Comparison of ENCODE assay signal across 1 cellular context in the genomic region with DNA sequence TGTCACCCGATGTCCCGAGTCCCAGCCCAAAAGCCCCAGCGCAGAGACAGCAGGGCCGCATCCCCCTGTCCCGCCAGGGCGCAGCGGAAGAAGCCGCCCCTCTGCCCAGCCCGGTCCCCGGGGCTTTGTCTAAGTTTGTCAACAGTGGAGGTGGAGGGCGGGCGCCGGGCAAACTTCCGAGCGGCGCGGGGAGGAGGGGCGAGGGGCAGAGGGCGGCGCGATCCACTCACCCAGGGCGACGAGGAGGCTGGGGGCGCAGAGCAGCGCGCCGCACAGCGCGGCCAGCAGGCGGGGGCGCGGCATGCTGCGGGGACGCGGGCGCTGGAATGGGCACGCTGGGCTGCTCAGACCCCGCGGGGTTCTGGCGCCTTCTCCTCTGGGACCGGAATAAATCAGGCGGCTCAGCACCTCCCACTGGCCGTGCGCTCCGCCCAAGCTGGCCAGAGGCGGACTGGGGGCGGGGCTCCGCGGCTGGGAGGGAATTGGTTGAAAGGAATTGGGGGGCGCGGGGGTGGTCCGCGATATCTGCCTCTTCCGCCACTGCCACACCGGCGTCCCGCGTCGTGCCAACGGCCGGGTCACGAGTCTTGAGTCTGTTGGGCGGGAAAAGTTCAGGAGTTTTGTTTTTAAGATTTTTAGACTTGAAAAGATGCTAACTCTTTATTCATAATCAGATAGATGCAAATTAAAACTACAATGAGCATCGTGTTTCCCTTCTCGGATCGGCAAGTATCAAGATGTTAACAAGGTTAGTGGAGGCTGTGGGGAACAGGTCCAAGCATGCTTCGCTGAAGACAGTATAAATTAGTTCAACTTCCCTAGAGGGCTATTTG.
TF ChIP-seq lines count a peak whose summit lies in the region.

A gene with protein sequence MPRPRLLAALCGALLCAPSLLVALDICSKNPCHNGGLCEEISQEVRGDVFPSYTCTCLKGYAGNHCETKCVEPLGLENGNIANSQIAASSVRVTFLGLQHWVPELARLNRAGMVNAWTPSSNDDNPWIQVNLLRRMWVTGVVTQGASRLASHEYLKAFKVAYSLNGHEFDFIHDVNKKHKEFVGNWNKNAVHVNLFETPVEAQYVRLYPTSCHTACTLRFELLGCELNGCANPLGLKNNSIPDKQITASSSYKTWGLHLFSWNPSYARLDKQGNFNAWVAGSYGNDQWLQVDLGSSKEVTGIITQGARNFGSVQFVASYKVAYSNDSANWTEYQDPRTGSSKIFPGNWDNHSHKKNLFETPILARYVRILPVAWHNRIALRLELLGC (minus strand): TSS at position 363 of the 833 bp plus-strand sequence. CDS start 60 bp downstream, at position 303.

TF ChIP-seq in WTC11, 78 proteins besides CTCF, POLR2A, EP300 and RAD21 (continued from another document and continues in another):
- TF ChIP-seq, protein P1, sequence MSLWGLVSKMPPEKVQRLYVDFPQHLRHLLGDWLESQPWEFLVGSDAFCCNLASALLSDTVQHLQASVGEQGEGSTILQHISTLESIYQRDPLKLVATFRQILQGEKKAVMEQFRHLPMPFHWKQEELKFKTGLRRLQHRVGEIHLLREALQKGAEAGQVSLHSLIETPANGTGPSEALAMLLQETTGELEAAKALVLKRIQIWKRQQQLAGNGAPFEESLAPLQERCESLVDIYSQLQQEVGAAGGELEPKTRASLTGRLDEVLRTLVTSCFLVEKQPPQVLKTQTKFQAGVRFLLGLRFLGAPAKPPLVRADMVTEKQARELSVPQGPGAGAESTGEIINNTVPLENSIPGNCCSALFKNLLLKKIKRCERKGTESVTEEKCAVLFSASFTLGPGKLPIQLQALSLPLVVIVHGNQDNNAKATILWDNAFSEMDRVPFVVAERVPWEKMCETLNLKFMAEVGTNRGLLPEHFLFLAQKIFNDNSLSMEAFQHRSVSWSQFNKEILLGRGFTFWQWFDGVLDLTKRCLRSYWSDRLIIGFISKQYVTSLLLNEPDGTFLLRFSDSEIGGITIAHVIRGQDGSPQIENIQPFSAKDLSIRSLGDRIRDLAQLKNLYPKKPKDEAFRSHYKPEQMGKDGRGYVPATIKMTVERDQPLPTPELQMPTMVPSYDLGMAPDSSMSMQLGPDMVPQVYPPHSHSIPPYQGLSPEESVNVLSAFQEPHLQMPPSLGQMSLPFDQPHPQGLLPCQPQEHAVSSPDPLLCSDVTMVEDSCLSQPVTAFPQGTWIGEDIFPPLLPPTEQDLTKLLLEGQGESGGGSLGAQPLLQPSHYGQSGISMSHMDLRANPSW (CRISPR knock-in tag; conservative IDR thresholded peaks at IDR 0.05; ENCODE audit: low read depth), result 0 out of 2 replicates have a peak, but pooled peaks have one; percentile 60
- TF ChIP-seq EMX1 (CRISPR knock-in tag; IDR thresholded peaks at IDR 0.05) (no peak), ZNF671 (CRISPR knock-in tag; IDR thresholded peaks at IDR 0.05) (no peak), CREM (CRISPR knock-in tag; IDR thresholded peaks at IDR 0.05) (no peak), NR2C2 (CRISPR knock-in tag; IDR thresholded peaks at IDR 0.05) (no peak), MYBL2 (CRISPR knock-in tag; IDR thresholded peaks at IDR 0.05) (0 out of 2 replicates have a peak, but pooled peaks have one; percentile 14), ZBTB21 (CRISPR knock-in tag; IDR thresholded peaks at IDR 0.05; ENCODE audit: borderline replicate concordance) (peak; percentile 44; the same call in 1 of the 2 replicates), TCF7 (CRISPR knock-in tag; IDR thresholded peaks at IDR 0.05; ENCODE audit: low read depth) (no peak), TEAD1 (CRISPR knock-in tag; IDR thresholded peaks at IDR 0.05) (peak; percentile 75), SP1 (CRISPR knock-in tag; conservative IDR thresholded peaks at IDR 0.05) (peak; percentile 75), ZNF416 (CRISPR knock-in tag; IDR thresholded peaks at IDR 0.05) (0 out of 2 replicates have a peak, but pooled peaks have one; percentile 66), IRF2 (CRISPR knock-in tag; IDR thresholded peaks at IDR 0.05; ENCODE audit: borderline replicate concordance, low read depth) (no peak), SMAD4 (CRISPR knock-in tag; IDR thresholded peaks at IDR 0.05) (0 out of 2 replicates have a peak, but pooled peaks have one; percentile 57), NR3C1 (CRISPR knock-in tag; conservative IDR thresholded peaks at IDR 0.05; ENCODE audit: low read depth) (no peak), TEAD4 (CRISPR knock-in tag; IDR thresholded peaks at IDR 0.05) (no peak), FOXK1 (CRISPR knock-in tag; IDR thresholded peaks at IDR 0.05) (peak; percentile 65), PRRX2 (CRISPR knock-in tag; IDR thresholded peaks at IDR 0.05) (no peak), FOXP1 (CRISPR knock-in tag; IDR thresholded peaks at IDR 0.05; ENCODE audit: borderline replicate concordance) (peak; percentile 44; the same call in 1 of the 2 replicates)
- TF ChIP-seq, protein P2, sequence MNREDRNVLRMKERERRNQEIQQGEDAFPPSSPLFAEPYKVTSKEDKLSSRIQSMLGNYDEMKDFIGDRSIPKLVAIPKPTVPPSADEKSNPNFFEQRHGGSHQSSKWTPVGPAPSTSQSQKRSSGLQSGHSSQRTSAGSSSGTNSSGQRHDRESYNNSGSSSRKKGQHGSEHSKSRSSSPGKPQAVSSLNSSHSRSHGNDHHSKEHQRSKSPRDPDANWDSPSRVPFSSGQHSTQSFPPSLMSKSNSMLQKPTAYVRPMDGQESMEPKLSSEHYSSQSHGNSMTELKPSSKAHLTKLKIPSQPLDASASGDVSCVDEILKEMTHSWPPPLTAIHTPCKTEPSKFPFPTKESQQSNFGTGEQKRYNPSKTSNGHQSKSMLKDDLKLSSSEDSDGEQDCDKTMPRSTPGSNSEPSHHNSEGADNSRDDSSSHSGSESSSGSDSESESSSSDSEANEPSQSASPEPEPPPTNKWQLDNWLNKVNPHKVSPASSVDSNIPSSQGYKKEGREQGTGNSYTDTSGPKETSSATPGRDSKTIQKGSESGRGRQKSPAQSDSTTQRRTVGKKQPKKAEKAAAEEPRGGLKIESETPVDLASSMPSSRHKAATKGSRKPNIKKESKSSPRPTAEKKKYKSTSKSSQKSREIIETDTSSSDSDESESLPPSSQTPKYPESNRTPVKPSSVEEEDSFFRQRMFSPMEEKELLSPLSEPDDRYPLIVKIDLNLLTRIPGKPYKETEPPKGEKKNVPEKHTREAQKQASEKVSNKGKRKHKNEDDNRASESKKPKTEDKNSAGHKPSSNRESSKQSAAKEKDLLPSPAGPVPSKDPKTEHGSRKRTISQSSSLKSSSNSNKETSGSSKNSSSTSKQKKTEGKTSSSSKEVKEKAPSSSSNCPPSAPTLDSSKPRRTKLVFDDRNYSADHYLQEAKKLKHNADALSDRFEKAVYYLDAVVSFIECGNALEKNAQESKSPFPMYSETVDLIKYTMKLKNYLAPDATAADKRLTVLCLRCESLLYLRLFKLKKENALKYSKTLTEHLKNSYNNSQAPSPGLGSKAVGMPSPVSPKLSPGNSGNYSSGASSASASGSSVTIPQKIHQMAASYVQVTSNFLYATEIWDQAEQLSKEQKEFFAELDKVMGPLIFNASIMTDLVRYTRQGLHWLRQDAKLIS (CRISPR knock-in tag; IDR thresholded peaks at IDR 0.05; ENCODE audit: borderline replicate concordance), result peak; percentile 68; the same call in 1 of the 2 replicates
- TF ChIP-seq, protein P3, sequence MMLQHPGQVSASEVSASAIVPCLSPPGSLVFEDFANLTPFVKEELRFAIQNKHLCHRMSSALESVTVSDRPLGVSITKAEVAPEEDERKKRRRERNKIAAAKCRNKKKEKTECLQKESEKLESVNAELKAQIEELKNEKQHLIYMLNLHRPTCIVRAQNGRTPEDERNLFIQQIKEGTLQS (CRISPR knock-in tag; conservative IDR thresholded peaks at IDR 0.05), result no peak
- TF ChIP-seq, protein P4, sequence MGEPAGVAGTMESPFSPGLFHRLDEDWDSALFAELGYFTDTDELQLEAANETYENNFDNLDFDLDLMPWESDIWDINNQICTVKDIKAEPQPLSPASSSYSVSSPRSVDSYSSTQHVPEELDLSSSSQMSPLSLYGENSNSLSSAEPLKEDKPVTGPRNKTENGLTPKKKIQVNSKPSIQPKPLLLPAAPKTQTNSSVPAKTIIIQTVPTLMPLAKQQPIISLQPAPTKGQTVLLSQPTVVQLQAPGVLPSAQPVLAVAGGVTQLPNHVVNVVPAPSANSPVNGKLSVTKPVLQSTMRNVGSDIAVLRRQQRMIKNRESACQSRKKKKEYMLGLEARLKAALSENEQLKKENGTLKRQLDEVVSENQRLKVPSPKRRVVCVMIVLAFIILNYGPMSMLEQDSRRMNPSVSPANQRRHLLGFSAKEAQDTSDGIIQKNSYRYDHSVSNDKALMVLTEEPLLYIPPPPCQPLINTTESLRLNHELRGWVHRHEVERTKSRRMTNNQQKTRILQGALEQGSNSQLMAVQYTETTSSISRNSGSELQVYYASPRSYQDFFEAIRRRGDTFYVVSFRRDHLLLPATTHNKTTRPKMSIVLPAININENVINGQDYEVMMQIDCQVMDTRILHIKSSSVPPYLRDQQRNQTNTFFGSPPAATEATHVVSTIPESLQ (CRISPR knock-in tag; IDR thresholded peaks at IDR 0.05), result no peak
- TF ChIP-seq, protein P5, sequence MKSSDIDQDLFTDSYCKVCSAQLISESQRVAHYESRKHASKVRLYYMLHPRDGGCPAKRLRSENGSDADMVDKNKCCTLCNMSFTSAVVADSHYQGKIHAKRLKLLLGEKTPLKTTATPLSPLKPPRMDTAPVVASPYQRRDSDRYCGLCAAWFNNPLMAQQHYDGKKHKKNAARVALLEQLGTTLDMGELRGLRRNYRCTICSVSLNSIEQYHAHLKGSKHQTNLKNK (CRISPR knock-in tag; IDR thresholded peaks at IDR 0.05), result no peak
- TF ChIP-seq, protein P6, sequence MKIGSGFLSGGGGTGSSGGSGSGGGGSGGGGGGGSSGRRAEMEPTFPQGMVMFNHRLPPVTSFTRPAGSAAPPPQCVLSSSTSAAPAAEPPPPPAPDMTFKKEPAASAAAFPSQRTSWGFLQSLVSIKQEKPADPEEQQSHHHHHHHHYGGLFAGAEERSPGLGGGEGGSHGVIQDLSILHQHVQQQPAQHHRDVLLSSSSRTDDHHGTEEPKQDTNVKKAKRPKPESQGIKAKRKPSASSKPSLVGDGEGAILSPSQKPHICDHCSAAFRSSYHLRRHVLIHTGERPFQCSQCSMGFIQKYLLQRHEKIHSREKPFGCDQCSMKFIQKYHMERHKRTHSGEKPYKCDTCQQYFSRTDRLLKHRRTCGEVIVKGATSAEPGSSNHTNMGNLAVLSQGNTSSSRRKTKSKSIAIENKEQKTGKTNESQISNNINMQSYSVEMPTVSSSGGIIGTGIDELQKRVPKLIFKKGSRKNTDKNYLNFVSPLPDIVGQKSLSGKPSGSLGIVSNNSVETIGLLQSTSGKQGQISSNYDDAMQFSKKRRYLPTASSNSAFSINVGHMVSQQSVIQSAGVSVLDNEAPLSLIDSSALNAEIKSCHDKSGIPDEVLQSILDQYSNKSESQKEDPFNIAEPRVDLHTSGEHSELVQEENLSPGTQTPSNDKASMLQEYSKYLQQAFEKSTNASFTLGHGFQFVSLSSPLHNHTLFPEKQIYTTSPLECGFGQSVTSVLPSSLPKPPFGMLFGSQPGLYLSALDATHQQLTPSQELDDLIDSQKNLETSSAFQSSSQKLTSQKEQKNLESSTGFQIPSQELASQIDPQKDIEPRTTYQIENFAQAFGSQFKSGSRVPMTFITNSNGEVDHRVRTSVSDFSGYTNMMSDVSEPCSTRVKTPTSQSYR (CRISPR knock-in tag; IDR thresholded peaks at IDR 0.05), result no peak
- TF ChIP-seq, protein P7, sequence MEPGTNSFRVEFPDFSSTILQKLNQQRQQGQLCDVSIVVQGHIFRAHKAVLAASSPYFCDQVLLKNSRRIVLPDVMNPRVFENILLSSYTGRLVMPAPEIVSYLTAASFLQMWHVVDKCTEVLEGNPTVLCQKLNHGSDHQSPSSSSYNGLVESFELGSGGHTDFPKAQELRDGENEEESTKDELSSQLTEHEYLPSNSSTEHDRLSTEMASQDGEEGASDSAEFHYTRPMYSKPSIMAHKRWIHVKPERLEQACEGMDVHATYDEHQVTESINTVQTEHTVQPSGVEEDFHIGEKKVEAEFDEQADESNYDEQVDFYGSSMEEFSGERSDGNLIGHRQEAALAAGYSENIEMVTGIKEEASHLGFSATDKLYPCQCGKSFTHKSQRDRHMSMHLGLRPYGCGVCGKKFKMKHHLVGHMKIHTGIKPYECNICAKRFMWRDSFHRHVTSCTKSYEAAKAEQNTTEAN (CRISPR knock-in tag; IDR thresholded peaks at IDR 0.05), result no peak; the same call in 1 of the 2 replicates
- TF ChIP-seq, protein P8, sequence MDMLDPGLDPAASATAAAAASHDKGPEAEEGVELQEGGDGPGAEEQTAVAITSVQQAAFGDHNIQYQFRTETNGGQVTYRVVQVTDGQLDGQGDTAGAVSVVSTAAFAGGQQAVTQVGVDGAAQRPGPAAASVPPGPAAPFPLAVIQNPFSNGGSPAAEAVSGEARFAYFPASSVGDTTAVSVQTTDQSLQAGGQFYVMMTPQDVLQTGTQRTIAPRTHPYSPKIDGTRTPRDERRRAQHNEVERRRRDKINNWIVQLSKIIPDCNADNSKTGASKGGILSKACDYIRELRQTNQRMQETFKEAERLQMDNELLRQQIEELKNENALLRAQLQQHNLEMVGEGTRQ (CRISPR knock-in tag; IDR thresholded peaks at IDR 0.05), result peak; percentile 60
- TF ChIP-seq, protein P9, sequence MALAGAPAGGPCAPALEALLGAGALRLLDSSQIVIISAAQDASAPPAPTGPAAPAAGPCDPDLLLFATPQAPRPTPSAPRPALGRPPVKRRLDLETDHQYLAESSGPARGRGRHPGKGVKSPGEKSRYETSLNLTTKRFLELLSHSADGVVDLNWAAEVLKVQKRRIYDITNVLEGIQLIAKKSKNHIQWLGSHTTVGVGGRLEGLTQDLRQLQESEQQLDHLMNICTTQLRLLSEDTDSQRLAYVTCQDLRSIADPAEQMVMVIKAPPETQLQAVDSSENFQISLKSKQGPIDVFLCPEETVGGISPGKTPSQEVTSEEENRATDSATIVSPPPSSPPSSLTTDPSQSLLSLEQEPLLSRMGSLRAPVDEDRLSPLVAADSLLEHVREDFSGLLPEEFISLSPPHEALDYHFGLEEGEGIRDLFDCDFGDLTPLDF (CRISPR knock-in tag; IDR thresholded peaks at IDR 0.05), result no peak
- TF ChIP-seq, protein P10, sequence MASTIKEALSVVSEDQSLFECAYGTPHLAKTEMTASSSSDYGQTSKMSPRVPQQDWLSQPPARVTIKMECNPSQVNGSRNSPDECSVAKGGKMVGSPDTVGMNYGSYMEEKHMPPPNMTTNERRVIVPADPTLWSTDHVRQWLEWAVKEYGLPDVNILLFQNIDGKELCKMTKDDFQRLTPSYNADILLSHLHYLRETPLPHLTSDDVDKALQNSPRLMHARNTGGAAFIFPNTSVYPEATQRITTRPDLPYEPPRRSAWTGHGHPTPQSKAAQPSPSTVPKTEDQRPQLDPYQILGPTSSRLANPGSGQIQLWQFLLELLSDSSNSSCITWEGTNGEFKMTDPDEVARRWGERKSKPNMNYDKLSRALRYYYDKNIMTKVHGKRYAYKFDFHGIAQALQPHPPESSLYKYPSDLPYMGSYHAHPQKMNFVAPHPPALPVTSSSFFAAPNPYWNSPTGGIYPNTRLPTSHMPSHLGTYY (CRISPR knock-in tag; IDR thresholded peaks at IDR 0.05), result no peak
- TF ChIP-seq, protein P11, sequence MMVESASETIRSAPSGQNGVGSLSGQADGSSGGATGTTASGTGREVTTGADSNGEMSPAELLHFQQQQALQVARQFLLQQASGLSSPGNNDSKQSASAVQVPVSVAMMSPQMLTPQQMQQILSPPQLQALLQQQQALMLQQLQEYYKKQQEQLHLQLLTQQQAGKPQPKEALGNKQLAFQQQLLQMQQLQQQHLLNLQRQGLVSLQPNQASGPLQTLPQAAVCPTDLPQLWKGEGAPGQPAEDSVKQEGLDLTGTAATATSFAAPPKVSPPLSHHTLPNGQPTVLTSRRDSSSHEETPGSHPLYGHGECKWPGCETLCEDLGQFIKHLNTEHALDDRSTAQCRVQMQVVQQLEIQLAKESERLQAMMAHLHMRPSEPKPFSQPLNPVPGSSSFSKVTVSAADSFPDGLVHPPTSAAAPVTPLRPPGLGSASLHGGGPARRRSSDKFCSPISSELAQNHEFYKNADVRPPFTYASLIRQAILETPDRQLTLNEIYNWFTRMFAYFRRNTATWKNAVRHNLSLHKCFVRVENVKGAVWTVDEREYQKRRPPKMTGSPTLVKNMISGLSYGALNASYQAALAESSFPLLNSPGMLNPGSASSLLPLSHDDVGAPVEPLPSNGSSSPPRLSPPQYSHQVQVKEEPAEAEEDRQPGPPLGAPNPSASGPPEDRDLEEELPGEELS (CRISPR knock-in tag; IDR thresholded peaks at IDR 0.05), result peak; percentile 88; the same call in 1 of the 2 replicates
